ENCODE assay signal across 12 cellular contexts in the genomic region with DNA sequence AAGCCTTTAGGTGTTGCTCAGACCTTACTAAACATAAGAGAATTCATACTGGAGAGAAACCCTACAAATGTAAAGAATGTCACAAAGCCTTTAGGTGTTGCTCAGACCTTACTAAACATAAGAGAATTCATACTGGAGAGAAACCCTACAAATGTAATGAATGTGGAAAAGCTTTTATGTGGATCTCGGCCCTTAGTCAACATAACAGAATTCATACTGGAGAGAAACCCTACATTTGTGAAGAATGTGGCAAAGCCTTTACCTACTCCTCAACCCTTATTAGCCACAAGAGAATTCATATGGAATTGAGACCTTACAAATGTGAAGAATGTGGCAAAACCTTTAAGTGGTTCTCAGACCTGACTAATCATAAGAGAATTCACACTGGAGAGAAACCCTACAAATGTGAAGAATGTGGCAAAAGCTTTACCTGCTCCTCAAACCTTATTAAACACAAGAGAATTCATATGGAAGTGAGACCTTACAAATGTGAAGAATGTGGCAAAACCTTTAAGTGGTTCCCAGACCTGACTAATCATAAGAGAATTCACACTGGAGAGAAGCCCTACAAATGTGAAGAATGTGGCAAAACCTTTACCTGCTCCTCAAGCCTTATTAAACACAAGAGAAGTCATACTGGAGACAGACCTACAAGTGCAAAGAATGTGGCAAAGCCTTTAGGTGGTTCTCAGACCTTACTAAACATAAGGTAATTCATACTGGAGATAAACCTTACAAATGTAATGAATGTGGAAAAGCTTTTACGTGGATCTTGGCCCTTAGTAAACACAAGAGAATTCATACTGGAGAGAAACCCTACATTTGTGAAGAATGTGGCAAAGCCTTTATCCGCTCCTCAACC. TPM values are rescaled to one million over a fixed set of nuclear protein-coding genes. Genes with fewer than 3 reads are reported as not detected.
DNase-seq lines count a peak whose midpoint lies in the region; ATAC-seq, FAIRE-seq and TF ChIP-seq lines count a peak whose summit lies in the region.
"Not testable (repeated sequence)": the region's sequence is repeated elsewhere in the genome, so short reads cannot be mapped to it uniquely, and the experiment has no call there.
"Had no signal": no experiment of that assay in that cellular context is flagged by ENCODE, and none has a peak within 500 bp of the region (broad histone marks: within the 10 kb centered on the region; RNA-seq: fewer than 3 reads in every experiment).

No MANE protein-coding gene starts in this region.

- H3K79me1 ChIP-seq in H1 (ENCODE audit: low read depth, low read length) = not testable (repeated sequence)

- H4K91ac ChIP-seq in H1 (replicated peaks; ENCODE audit: insufficient read length, low read length) = not testable (repeated sequence)

- not testable (repeated sequence) for H3K27me3 ChIP-seq in HCT116 (ENCODE audit: insufficient read depth, low read length); GM12878 (replicated peaks in 1 of 2; ENCODE audit: control insufficient read depth in 2 of 2, insufficient read depth in 2 of 2, low read length in 1 of 2); H1 (replicated peaks in 1 of 4; ENCODE audit: control insufficient read depth in 3 of 4, extremely low read depth in 1 of 4, insufficient read depth in 3 of 4, low read length in 3 of 4); liver (ENCODE audit: control insufficient read depth in 4 of 4, insufficient read depth in 4 of 4, low read length in 3 of 4); thoracic aorta (replicated peaks; ENCODE audit: insufficient read depth)

- not testable (repeated sequence) for H3K23me2 ChIP-seq in H1 (ENCODE audit: low read depth, low read length)

- not testable (repeated sequence) for H2AK5ac ChIP-seq in H1 (ENCODE audit: low read depth, low read length)

- CTCF ChIA-PET in HCT116 (lab: Charles Lee); GM12878 (lab: Yijun Ruan, JAX); H1 (lab: Charles Lee; ENCODE audit: partially characterized antibody): not testable (repeated sequence)

- H3K4ac ChIP-seq in H1 (replicated peaks; ENCODE audit: insufficient read length, low read depth, low read length) = not testable (repeated sequence)

- SMC1A ChIA-PET in GM12878 (lab: Charles Lee; ENCODE audit: uncharacterized antibody, unreplicated experiment) = not testable (repeated sequence)

- not testable (repeated sequence) for H4K8ac ChIP-seq in H1 (ENCODE audit: extremely low read depth, insufficient read depth, low read length)

- not testable (repeated sequence) for H3K56ac ChIP-seq in H1 (replicated peaks; ENCODE audit: insufficient read length, low read depth, low read length)

- RAD21 ChIA-PET in HCT116 (lab: Charles Lee; ENCODE audit: low non-redundant PET in 1 of 2, low total read pairs in 2 of 2, uncharacterized antibody in 2 of 2, unreplicated experiment in 2 of 2); GM12878 (lab: Charles Lee; ENCODE audit: unreplicated experiment): not testable (repeated sequence)

- H3K4me1 ChIP-seq in HCT116 (ENCODE audit: control insufficient read depth in 1 of 2, insufficient read depth in 2 of 2, low read length in 2 of 2); GM12878 (ENCODE audit: control insufficient read depth, insufficient read depth, low read length); H1 (replicated peaks in 1 of 4; ENCODE audit: control insufficient read depth in 3 of 4, insufficient read depth in 4 of 4, low read length in 3 of 4); liver (ENCODE audit: control insufficient read depth in 4 of 4, insufficient read depth in 4 of 4, low read length in 3 of 4); thoracic aorta (ENCODE audit: control insufficient read depth in 1 of 2, low read depth in 2 of 2): not testable (repeated sequence)

- DNase-seq in HCT116 (ENCODE audit: low read depth, low spot score); GM12878 (ENCODE audit: low read depth, low spot score); H1 (ENCODE audit: low read depth in 1 of 2, low spot score in 2 of 2); thoracic aorta (ENCODE audit: low spot score): not testable (repeated sequence)
- DNase-seq in NAMALWA (ENCODE audit: low spot score) = peak; percentile 6

- in situ Hi-C loops in GM12878 (cut with MboI) = not testable (repeated sequence)

- H3K9ac ChIP-seq in HCT116 (ENCODE audit: low read length); GM12878 (ENCODE audit: control insufficient read depth, insufficient read depth, low read length); H1 (replicated peaks in 1 of 4; ENCODE audit: extremely low read depth in 1 of 4, low read depth in 3 of 4, low read length in 3 of 4); liver (ENCODE audit: low read depth in 1 of 2, low read length in 2 of 2): not testable (repeated sequence)

- H2AFZ ChIP-seq in HCT116 (ENCODE audit: low read depth, low read length, poor library complexity, severe bottlenecking); GM12878 (ENCODE audit: control insufficient read depth, low read depth, low read length); H1 (ENCODE audit: low read length): not testable (repeated sequence)

- not testable (repeated sequence) for H3K9me2 ChIP-seq in HCT116 (ENCODE audit: insufficient read depth)

- TF ChIP-seq CTCF in HCT116 (IDR thresholded peaks at IDR 0.05 in 2 of 3, conservative IDR thresholded peaks at IDR 0.05 in 1 of 3; ENCODE audit: borderline replicate concordance in 1 of 3, insufficient read depth in 1 of 3, low read depth in 2 of 3, low read length in 2 of 3); GM12878 (IDR thresholded peaks at IDR 0.05 in 2 of 3, conservative IDR thresholded peaks at IDR 0.05 in 1 of 3; ENCODE audit: control insufficient read depth in 2 of 3, extremely low read depth in 1 of 3, insufficient read depth in 1 of 3, low read depth in 3 of 3, low read length in 3 of 3); H1 (IDR thresholded peaks at IDR 0.05; ENCODE audit: control extremely low read depth in 1 of 3, insufficient read depth in 1 of 3, low read depth in 1 of 3, low read length in 3 of 3); liver (IDR thresholded peaks at IDR 0.05; ENCODE audit: low read depth, low read length, missing input control); thoracic aorta (IDR thresholded peaks at IDR 0.05): not testable (repeated sequence)

- H3K9me3 ChIP-seq in HCT116 (ENCODE audit: control insufficient read depth in 1 of 2, insufficient read depth in 1 of 2, low read depth in 1 of 2, low read length in 2 of 2) (peaks cover 35 to 50% of the 10 kb centered on the region in 2 experiments), H1 (ENCODE audit: insufficient read depth in 2 of 2, low read depth in 1 of 2, low read length in 1 of 2) (peaks cover 70 to 79% of the 10 kb centered on the region in 2 experiments), liver (ENCODE audit: control insufficient read depth in 4 of 4, low read length in 3 of 4) (peaks cover 40 to 76% (median 66%) of the 10 kb centered on the region in 4 donors), thoracic aorta (peaks cover 93% of the 10 kb centered on the region)
- H3K9me3 ChIP-seq in GM12878 (replicated peaks; ENCODE audit: control insufficient read depth, insufficient read depth, low read length) = not testable (repeated sequence)

- H3K23ac ChIP-seq in H1 (ENCODE audit: insufficient read length) = not testable (repeated sequence)

- H3K18ac ChIP-seq in H1 (ENCODE audit: extremely low read depth, low read length) = not testable (repeated sequence)

- not testable (repeated sequence) for TF ChIP-seq RAD21 in HCT116 (IDR thresholded peaks at IDR 0.05; ENCODE audit: low read depth); GM12878 (IDR thresholded peaks at IDR 0.05; ENCODE audit: insufficient read depth, low read depth, low read length); H1 (IDR thresholded peaks at IDR 0.05 in 1 of 2, conservative IDR thresholded peaks at IDR 0.05 in 1 of 2; ENCODE audit: low read depth in 2 of 2, low read length in 2 of 2); liver (IDR thresholded peaks at IDR 0.05)

- not testable (repeated sequence) for H2BK15ac ChIP-seq in H1 (ENCODE audit: low read length)

- TF ChIP-seq EP300 in GM12878 (IDR thresholded peaks at IDR 0.05; ENCODE audit: borderline replicate concordance in 1 of 2, control insufficient read depth in 1 of 2, low read depth in 2 of 2, low read length in 2 of 2); H1 (IDR thresholded peaks at IDR 0.05; ENCODE audit: borderline replicate concordance in 1 of 2, low read depth in 2 of 2, low read length in 2 of 2): not testable (repeated sequence)

- intact Hi-C loops in HCT116 (cut with micrococcal nuclease) = loop anchor here (10.0 kb wide), 1 partner anchor 203 kb away; no protein-coding TSS in a partner anchor
- intact Hi-C loops in GM12878 (cut with micrococcal nuclease; ENCODE audit: unreplicated experiment) = not testable (repeated sequence)

- POLR2A ChIA-PET in HCT116 (lab: Charles Lee); GM12878 (lab: Charles Lee); H1 (lab: Charles Lee; ENCODE audit: partially characterized antibody): not testable (repeated sequence)

- H3K27ac ChIP-seq in HCT116 (ENCODE audit: low read depth, low read length); GM12878 (ENCODE audit: control insufficient read depth, insufficient read depth); H1 (ENCODE audit: low read depth, low read length); liver (ENCODE audit: low read depth in 1 of 2, low read length in 2 of 2); thoracic aorta: not testable (repeated sequence)

- H3K4me2 ChIP-seq in HCT116 (ENCODE audit: low read length); GM12878 (ENCODE audit: control insufficient read depth, insufficient read depth); H1 (ENCODE audit: insufficient read depth in 1 of 2, low read depth in 2 of 2, low read length in 2 of 2): not testable (repeated sequence)

- not testable (repeated sequence) for H2BK120ac ChIP-seq in H1 (replicated peaks; ENCODE audit: low read depth, low read length)

- not testable (repeated sequence) for ATAC-seq in HCT116; GM12878; thoracic aorta (ENCODE audit: insufficient number of reproducible peaks, low FRiP score, low read depth)

- H4K5ac ChIP-seq in H1 (ENCODE audit: insufficient read length, low read depth, low read length) = not testable (repeated sequence)

- not testable (repeated sequence) for H4K20me1 ChIP-seq in HCT116 (ENCODE audit: insufficient read depth); GM12878 (ENCODE audit: control insufficient read depth, insufficient read depth); H1 (replicated peaks in 1 of 2; ENCODE audit: control insufficient read depth in 1 of 2, insufficient read depth in 2 of 2, low read length in 2 of 2)

- not testable (repeated sequence) for TF ChIP-seq POLR2A in HCT116 (IDR thresholded peaks at IDR 0.05; ENCODE audit: borderline replicate concordance, extremely low read depth, insufficient read depth, insufficient read length); GM12878 (IDR thresholded peaks at IDR 0.05; ENCODE audit: low read depth, low read length); H1 (IDR thresholded peaks at IDR 0.05; ENCODE audit: control extremely low read depth in 1 of 2, low read depth in 2 of 2, low read length in 2 of 2)

- not testable (repeated sequence) for H2BK12ac ChIP-seq in H1 (ENCODE audit: low read depth, low read length)

- not testable (repeated sequence) for H3K36me3 ChIP-seq in HCT116 (ENCODE audit: control insufficient read depth in 1 of 2, insufficient read depth in 2 of 2, low read length in 2 of 2); GM12878 (ENCODE audit: control insufficient read depth in 2 of 2, insufficient read depth in 2 of 2, low read length in 1 of 2); H1 (ENCODE audit: control insufficient read depth in 2 of 4, insufficient read depth in 4 of 4, low read length in 3 of 4); liver (ENCODE audit: control insufficient read depth in 4 of 4, insufficient read depth in 3 of 4, low read depth in 1 of 4, low read length in 3 of 4)
- peaks cover 22% of the 10 kb centered on the region for H3K36me3 ChIP-seq in thoracic aorta

- H2BK20ac ChIP-seq in H1 (ENCODE audit: low read length) = not testable (repeated sequence)

- H2BK5ac ChIP-seq in H1 (ENCODE audit: low read depth, low read length) = not testable (repeated sequence)

- H3K79me2 ChIP-seq in HCT116 (ENCODE audit: insufficient read depth, low read length); GM12878 (ENCODE audit: control insufficient read depth, insufficient read depth, low read length); H1 (ENCODE audit: control insufficient read depth in 1 of 2, insufficient read depth in 2 of 2, low read length in 2 of 2): not testable (repeated sequence)

- FAIRE-seq in GM12878 (lab: Jason Lieb, UNC); H1 (lab: Jason Lieb, UNC): not testable (repeated sequence)

- not testable (repeated sequence) for H3K14ac ChIP-seq in H1 (ENCODE audit: insufficient read length)

- H3K4me3 ChIP-seq in HCT116 (replicated peaks in 1 of 2; ENCODE audit: low read depth in 1 of 2, low read length in 2 of 2); GM12878; H1 (ENCODE audit: extremely low read depth in 1 of 4, insufficient read depth in 2 of 4, low read depth in 3 of 4, low read length in 4 of 4): not testable (repeated sequence)
- H3K4me3 ChIP-seq in liver (ENCODE audit: low read depth in 1 of 3, low read length in 3 of 3) = peak overlapping the region in 2 of 3 donors; percentile 45 to 73
- H3K4me3 ChIP-seq in thoracic aorta = peak overlapping the region; percentile 25

- not testable (repeated sequence) for BruUV-seq in HCT116 (replicated peaks; lab: Mats Ljungman, UMichigan); GM12878 (replicated peaks; lab: Mats Ljungman, UMichigan)

- WGBS in GM12878 (ENCODE audit: insufficient coverage, insufficient replicate concordance, low lambda C conversion rate, missing lambda C conversion rate) = 8% methylated on average over 3 of the region's 3 CpGs
- WGBS in H1 (ENCODE audit: extremely low coverage in 1 of 2, insufficient coverage in 1 of 2, insufficient read length in 1 of 2, insufficient replicate concordance in 2 of 2, low coverage in 1 of 2, low lambda C conversion rate in 2 of 2, missing lambda C conversion rate in 1 of 2), 2 experiments = 89% methylated on average over 3 of the region's 3 CpGs; no CpG with 5 or more reads in 1 of the 2 experiments
- 87% methylated on average over 3 of the region's 3 CpGs for WGBS in liver

RNA-seq across cellular contexts. Expression of a gene that starts 32.8 kb away (rescaled TPM):
- not detected for total RNA-seq in HCT116 (2021; ENCODE audit: unreplicated experiment)
- polyA plus RNA-seq in HCT116 (2012) = not detected in 2 replicates
- total RNA-seq in GM12878 (2013; cell fraction: nucleolus; rRNA removed) = not detected in 2 replicates
- total RNA-seq in GM12878 (2014; rRNA removed) = not detected in 2 replicates
- not detected in 2 replicates for total RNA-seq in GM12878 (2014; rRNA removed; fragmentation: Illumina TruSeq; extraction: Trizol)
- total RNA-seq in GM12878 (2021) = not detected in 2 replicates
- polyA plus RNA-seq in GM12878 (2011; ENCODE audit: low read depth) = not detected
- not detected in 2 replicates for polyA plus RNA-seq in GM12878 (2011; rRNA removed)
- not detected in 2 replicates for polyA plus RNA-seq in GM12878 (2011; cell fraction: cytosol; rRNA removed)
- polyA plus RNA-seq in GM12878 (2011; cell fraction: nucleus; rRNA removed) = not detected in 2 replicates
- polyA plus RNA-seq in GM12878 (2012) = not detected in 2 replicates
- not detected in 2 replicates for polyA plus RNA-seq in GM12878 (2014; fragmentation: Illumina TruSeq; extraction: Trizol)
- polyA plus RNA-seq in GM12878 (2014; fragmentation: Nextera tagmentation; extraction: Ambion mirVana) = not detected
- polyA plus RNA-seq in GM12878 (2014; rRNA removed) = not detected in 2 replicates
- not detected for polyA plus RNA-seq in GM12878 (2016; fragmentation: Nextera tagmentation; extraction: Ambion mirVana)
- not detected in 2 replicates for polyA minus RNA-seq in GM12878 (2011; rRNA and poly(A)+ RNA removed)
- polyA minus RNA-seq in GM12878 (2011; cell fraction: cytosol; rRNA and poly(A)+ RNA removed) = not detected in 2 replicates
- polyA minus RNA-seq in GM12878 (2011; cell fraction: nucleus; rRNA and poly(A)+ RNA removed) = not detected in 2 replicates
- not detected in 2 replicates for total RNA-seq in H1 (2021; fragmentation: NEBNext Ultra II Directional; extraction: Animal tissue kit (Norgen Biotek cat#: 25700))
- not detected in 2 replicates for polyA plus RNA-seq in H1 (2011; rRNA removed)
- polyA plus RNA-seq in H1 (2011; cell fraction: cytosol; rRNA removed) = not detected
- not detected for polyA plus RNA-seq in H1 (2011; cell fraction: nucleus; rRNA removed)
- not detected in 4 replicates for polyA plus RNA-seq in H1 (2012, experiment 1 of 2)
- polyA plus RNA-seq in H1 (2012, experiment 2 of 2) = not detected
- not detected for polyA plus RNA-seq in H1 (2013, experiment 1 of 2)
- polyA plus RNA-seq in H1 (2013, experiment 2 of 2) = not detected
- polyA minus RNA-seq in H1 (2011; rRNA and poly(A)+ RNA removed) = not detected in 2 replicates
- polyA minus RNA-seq in H1 (2011; cell fraction: cytosol; rRNA and poly(A)+ RNA removed) = not detected
- not detected for polyA minus RNA-seq in H1 (2011; cell fraction: nucleus; rRNA and poly(A)+ RNA removed)
- under 1 TPM; 0.05 to 0.50 TPM for total RNA-seq in liver
- polyA plus RNA-seq in liver = under 1 TPM in 1 of 2 donors, not detected in 1; 0.05 TPM
- 1 to 10 TPM; 3.7 to 5.0 TPM for total RNA-seq in thoracic aorta
- total RNA-seq: A172; Caco-2; Calu3; CD8-positive, alpha-beta T cell had no signal
- polyA plus RNA-seq: A549, BJ had no signal
